In genomic region chr3:136195258-136196063, GRCh38 we compare ENCODE assay signal across 8 cellular contexts. TPM values are rescaled to one million over a fixed set of nuclear protein-coding genes. Genes with fewer than 3 reads are reported as not detected.
DNase-seq lines count a peak whose midpoint lies in the region; ATAC-seq and TF ChIP-seq lines count a peak whose summit lies in the region.

No MANE protein-coding gene starts in this region.

- H3K79me2 ChIP-seq in fibroblast of lung (ENCODE audit: control insufficient read depth, insufficient read depth, low read length), result peaks cover 52% of the 10 kb centered on the region

- peak; percentile 45 for ATAC-seq in GM18907 (IDR thresholded peaks at IDR 0.05; ENCODE audit: unreplicated experiment)
- peak; percentile 42 for ATAC-seq in HG03175 (IDR thresholded peaks at IDR 0.05; ENCODE audit: unreplicated experiment)
- peak; percentile 55 to 63 for ATAC-seq in activated T-cell treated with anti-CD3 and anti-CD28 coated beads, Interleukin-2, amount 50 U/mL, for 72 hours (replicated peaks in 1 of 2)
- ATAC-seq in naive thymus-derived CD4-positive, alpha-beta T cell, result peak; percentile 69

- H3K27me3 ChIP-seq in fibroblast of lung (ENCODE audit: control insufficient read depth, insufficient read depth, low read length), result no peaks in the 10 kb centered on the region
- no peaks in the 10 kb centered on the region for H3K27me3 ChIP-seq in naive thymus-derived CD4-positive, alpha-beta T cell (ENCODE audit: control insufficient read depth in 2 of 2, insufficient read depth in 2 of 2, low read length in 2 of 2)

- H3K27ac Mint-ChIP-seq in CD14-positive monocyte, result peak overlapping the region; percentile 94 to 98 (median 97)
- H3K27ac Mint-ChIP-seq in activated T-cell treated with anti-CD3 and anti-CD28 coated beads, Interleukin-2, amount 50 U/mL, for 72 hours, result peak overlapping the region; percentile 99
- peak overlapping the region; percentile 96 to 100 (median 99) for H3K27ac Mint-ChIP-seq in naive thymus-derived CD4-positive, alpha-beta T cell

- intact Hi-C loops in CD14-positive monocyte (cut with micrococcal nuclease), result loop anchor here (5.0 to 10.0 kb wide), 3 partner anchors 52 to 669 kb away; partner anchors contain the start of gene NCK1 (in 1 of the 2)
- intact Hi-C loops in naive thymus-derived CD4-positive, alpha-beta T cell (cut with micrococcal nuclease), result loop anchor here (1.0 to 10.0 kb wide), 14 partner anchors 21 to 1989 kb away; partner anchors contain the start of genes NCK1 (in 2 of the 2), PCCB (in 2 of the 2), STAG1 (in 2 of the 2) and ANAPC13 (in 1 of the 2)

- H3K27me3 Mint-ChIP-seq in CD14-positive monocyte (ENCODE audit: low read depth in 3 of 3), result peaks cover 0 to 2% (median 2%) of the 10 kb centered on the region in 3 donors
- H3K27me3 Mint-ChIP-seq in activated T-cell treated with anti-CD3 and anti-CD28 coated beads, Interleukin-2, amount 50 U/mL, for 72 hours (ENCODE audit: low read depth), result no peaks in the 10 kb centered on the region
- H3K27me3 Mint-ChIP-seq in naive thymus-derived CD4-positive, alpha-beta T cell, result peaks cover 0 to 7% (median 0%) of the 10 kb centered on the region in 5 donors

- POLR2A ChIA-PET in naive thymus-derived CD4-positive, alpha-beta T cell (lab: Charles Lee), result interaction anchor here (0.6 to 6.3 kb wide), 21 partner anchors 8 to 1710 kb away, joined by 3 to 78 read pairs (median 4); partner anchors contain the start of genes ANAPC13, CEP63, NCK1 and PCCB

- peak overlapping the region; percentile 99 for H3K27ac ChIP-seq in fibroblast of lung (ENCODE audit: insufficient read depth, low read length)
- peak overlapping the region; percentile 94 for H3K27ac ChIP-seq in naive thymus-derived CD4-positive, alpha-beta T cell (ENCODE audit: low read depth, low read length)

- peak overlapping the region; percentile 47 to 94 (median 94) for H3K4me3 ChIP-seq in fibroblast of lung (replicated peaks in 1 of 4; ENCODE audit: control extremely low read depth in 1 of 4, insufficient read depth in 1 of 4, low read depth in 3 of 4, low read length in 4 of 4)
- H3K4me3 ChIP-seq in naive thymus-derived CD4-positive, alpha-beta T cell (ENCODE audit: low read length), result peak overlapping the region; percentile 83

- H3K9ac ChIP-seq in fibroblast of lung (ENCODE audit: insufficient read depth, low read length), result peak overlapping the region; percentile 99

- H3K4me1 Mint-ChIP-seq in CD14-positive monocyte, result peaks cover 49% of the 10 kb centered on the region
- peaks cover 41% of the 10 kb centered on the region for H3K4me1 Mint-ChIP-seq in activated T-cell treated with anti-CD3 and anti-CD28 coated beads, Interleukin-2, amount 50 U/mL, for 72 hours (ENCODE audit: low read depth)
- peaks cover 27 to 47% (median 45%) of the 10 kb centered on the region in 7 donors for H3K4me1 Mint-ChIP-seq in naive thymus-derived CD4-positive, alpha-beta T cell

- peak overlapping the region; percentile 94 to 99 for H3K4me3 Mint-ChIP-seq in CD14-positive monocyte
- peak overlapping the region; percentile 97 to 99 for H3K4me3 Mint-ChIP-seq in activated T-cell treated with anti-CD3 and anti-CD28 coated beads, Interleukin-2, amount 50 U/mL, for 72 hours
- H3K4me3 Mint-ChIP-seq in naive thymus-derived CD4-positive, alpha-beta T cell, result peak overlapping the region; percentile 91 to 99 (median 98)

- no peak overlapping the region for H2AFZ ChIP-seq in fibroblast of lung (ENCODE audit: low read length)

- H3K9me3 ChIP-seq in fibroblast of lung (ENCODE audit: control insufficient read depth, insufficient read depth, low read depth, low read length), result no peaks in the 10 kb centered on the region
- no peaks in the 10 kb centered on the region for H3K9me3 ChIP-seq in naive thymus-derived CD4-positive, alpha-beta T cell (ENCODE audit: control insufficient read depth in 2 of 3, low read length in 3 of 3)

- TF ChIP-seq CTCF in CD14-positive monocyte (IDR thresholded peaks at IDR 0.05), result no peak
- TF ChIP-seq CTCF in fibroblast of lung (conservative IDR thresholded peaks at IDR 0.05 in 1 of 2, IDR thresholded peaks at IDR 0.05 in 1 of 2; ENCODE audit: low read depth in 1 of 2, low read length in 2 of 2), result no peak

- peaks cover 18% of the 10 kb centered on the region for H4K20me1 ChIP-seq in fibroblast of lung (ENCODE audit: control insufficient read depth, extremely low read depth, insufficient read depth, low read length)

- peaks cover 3% of the 10 kb centered on the region for H3K4me1 ChIP-seq in fibroblast of lung (ENCODE audit: control insufficient read depth, extremely low read depth, insufficient read depth, low read length)
- peaks cover 11 to 15% of the 10 kb centered on the region in 2 donors for H3K4me1 ChIP-seq in naive thymus-derived CD4-positive, alpha-beta T cell (ENCODE audit: control insufficient read depth in 2 of 2, insufficient read depth in 2 of 2, low read length in 2 of 2)

- peak overlapping the region; percentile 48 for H3K4me2 ChIP-seq in fibroblast of lung (ENCODE audit: extremely low read depth, insufficient read depth, low read length)

- DNase-seq in CD14-positive monocyte (ENCODE audit: low spot score), result peak; percentile 83
- peak; percentile 76 for DNase-seq in NCI-H774 (lab: John Stamatoyannopoulos, UW)
- DNase-seq in activated T-cell treated with anti-CD3 and anti-CD28 coated beads, Interleukin-2, amount 50 U/mL, for 72 hours, result peak; percentile 88
- DNase-seq in fibroblast of lung (ENCODE audit: low read depth in 2 of 2), result peak; percentile 72 to 78
- DNase-seq in naive thymus-derived CD4-positive, alpha-beta T cell, result peak in 4 of 9 donors; percentile 74 to 82 (median 78)
- DNase-seq in stimulated activated naive CD4-positive, alpha-beta T cell treated with Interleukin-2 at 50 U/mL for 16 hours (lab: John Stamatoyannopoulos, UW), result peak; percentile 65

- CTCF ChIA-PET in naive thymus-derived CD4-positive, alpha-beta T cell (lab: Charles Lee), result interaction anchor here (0.5 to 2.5 kb wide), 7 partner anchors 16 to 819 kb away, joined by 3 to 8 read pairs (median 5); partner anchors contain the start of genes PCCB and STAG1

- H3K36me3 Mint-ChIP-seq in CD14-positive monocyte, result peaks cover 6% of the 10 kb centered on the region in 2 donors
- peaks cover 14 to 29% of the 10 kb centered on the region in 2 donors for H3K36me3 Mint-ChIP-seq in activated T-cell treated with anti-CD3 and anti-CD28 coated beads, Interleukin-2, amount 50 U/mL, for 72 hours (ENCODE audit: insufficient read depth in 2 of 2)
- peaks cover 6 to 46% (median 13%) of the 10 kb centered on the region in 5 donors for H3K36me3 Mint-ChIP-seq in naive thymus-derived CD4-positive, alpha-beta T cell

- H3K36me3 ChIP-seq in fibroblast of lung (ENCODE audit: control insufficient read depth, insufficient read depth, low read length), result no peaks in the 10 kb centered on the region
- peaks cover 0 to 14% (median 0%) of the 10 kb centered on the region in 3 experiments for H3K36me3 ChIP-seq in naive thymus-derived CD4-positive, alpha-beta T cell (ENCODE audit: control insufficient read depth in 2 of 3, insufficient read depth in 3 of 3, low read length in 3 of 3)

- H3K9me3 Mint-ChIP-seq in CD14-positive monocyte, result peaks cover 0 to 5% (median 3%) of the 10 kb centered on the region in 7 donors
- no peaks in the 10 kb centered on the region for H3K9me3 Mint-ChIP-seq in activated T-cell treated with anti-CD3 and anti-CD28 coated beads, Interleukin-2, amount 50 U/mL, for 72 hours
- H3K9me3 Mint-ChIP-seq in naive thymus-derived CD4-positive, alpha-beta T cell, result peaks cover 0 to 17% (median 0%) of the 10 kb centered on the region in 11 donors

RNA-seq across cellular contexts. Expression of gene MSL2, which starts 0.7 kb away (rescaled TPM):
- 10 to 100 TPM; 15.9 to 25.5 TPM for polyA plus RNA-seq in CD14-positive monocyte
- total RNA-seq in activated T-cell treated with anti-CD3 and anti-CD28 coated beads, Interleukin-2, amount 50 U/mL, for 72 hours, result 10 to 100 TPM; 71.0 to 71.6 TPM
- 9.2 and 12.1 TPM in 2 replicates for total RNA-seq in fibroblast of lung
- polyA plus RNA-seq in fibroblast of lung, result 16.6 and 19.7 TPM in 2 replicates
- polyA plus RNA-seq in fibroblast of lung (2012), result 7.8 and 9.0 TPM in 2 replicates
- polyA minus RNA-seq in fibroblast of lung (ENCODE audit: low replicate concordance), result 13.7 and 17.5 TPM in 2 replicates
- total RNA-seq in naive thymus-derived CD4-positive, alpha-beta T cell, result 100 to 1,000 TPM in 3 of 5 experiments, 10 to 100 TPM in 2; 57.8 to 110 (median 107) TPM
- 10 to 100 TPM; 40.9 to 42.8 TPM for polyA plus RNA-seq in naive thymus-derived CD4-positive, alpha-beta T cell

RNA-seq across cellular contexts. Expression of gene PCCB, which starts 54.7 kb away (rescaled TPM):
- 10 to 100 TPM; 31.6 to 41.7 TPM for polyA plus RNA-seq in CD14-positive monocyte
- 10 to 100 TPM; 43.9 to 53.5 TPM for total RNA-seq in activated T-cell treated with anti-CD3 and anti-CD28 coated beads, Interleukin-2, amount 50 U/mL, for 72 hours
- total RNA-seq in fibroblast of lung, result 47.0 and 81.4 TPM in 2 replicates
- polyA plus RNA-seq in fibroblast of lung, result 56.0 and 67.0 TPM in 2 replicates
- polyA plus RNA-seq in fibroblast of lung (2012), result 40.3 and 55.2 TPM in 2 replicates
- 58.6 and 68.3 TPM in 2 replicates for polyA minus RNA-seq in fibroblast of lung (ENCODE audit: low replicate concordance)
- total RNA-seq in naive thymus-derived CD4-positive, alpha-beta T cell, result 10 to 100 TPM; 13.6 to 22.6 (median 16.6) TPM
- 10 to 100 TPM; 27.2 to 30.9 TPM for polyA plus RNA-seq in naive thymus-derived CD4-positive, alpha-beta T cell
